1 cellular context compared by ENCODE assay signal in the genomic region with DNA sequence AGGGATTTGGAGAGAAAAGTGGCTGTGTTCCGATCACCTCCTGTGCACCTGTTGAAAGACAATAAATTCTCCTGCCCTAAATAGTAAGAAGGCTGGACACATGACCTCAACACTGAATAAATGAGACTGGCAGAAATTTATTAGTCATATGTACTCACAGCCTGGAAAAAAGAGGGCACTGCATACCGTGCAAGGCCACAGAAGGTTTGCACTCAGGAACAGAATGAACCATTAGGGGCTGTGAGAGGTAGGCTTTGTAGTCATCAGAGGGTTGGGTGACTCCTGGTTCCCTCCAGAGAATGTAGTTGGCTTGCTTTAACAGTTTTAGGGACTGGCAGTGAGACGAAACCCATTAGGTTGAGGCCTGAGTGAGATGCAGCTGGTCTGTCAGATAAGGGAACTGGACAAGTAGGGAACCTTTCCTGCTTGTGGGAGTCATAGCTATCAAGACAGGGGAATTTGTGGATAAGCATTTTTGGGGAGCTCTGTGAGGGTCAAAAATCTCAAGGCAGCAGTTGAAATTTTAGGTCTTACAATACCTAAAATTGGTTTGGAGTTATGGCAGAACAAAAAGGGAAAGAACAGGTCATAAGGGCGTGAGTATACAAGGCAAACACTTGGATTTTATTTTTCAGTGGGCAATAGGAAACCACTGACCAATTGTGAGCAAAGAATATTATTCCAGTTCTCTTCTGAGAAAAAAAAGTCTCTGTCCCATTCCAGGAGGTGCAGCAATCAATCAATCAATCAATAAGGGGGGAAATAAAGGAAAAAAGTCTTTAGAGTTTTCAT.
A peak's percentile ranks its signal among the peaks of the same experiment; 100 is the strongest.
TF ChIP-seq lines count a peak whose summit lies in the region.

No MANE protein-coding gene starts in this region.

TF ChIP-seq in K562, 482 proteins besides CTCF, POLR2A, EP300 and RAD21 (continued from another document and continues in another):
- TF ChIP-seq JUND (IDR thresholded peaks at IDR 0.05; ENCODE audit: borderline replicate concordance, low read depth, low read length) = peak; percentile 79
- TF ChIP-seq JUND (tag; IDR thresholded peaks at IDR 0.05; ENCODE audit: borderline replicate concordance, low read depth, low read length) = peak; percentile 85; the same call in 2 of the 3 replicates
- TF ChIP-seq, protein P1, sequence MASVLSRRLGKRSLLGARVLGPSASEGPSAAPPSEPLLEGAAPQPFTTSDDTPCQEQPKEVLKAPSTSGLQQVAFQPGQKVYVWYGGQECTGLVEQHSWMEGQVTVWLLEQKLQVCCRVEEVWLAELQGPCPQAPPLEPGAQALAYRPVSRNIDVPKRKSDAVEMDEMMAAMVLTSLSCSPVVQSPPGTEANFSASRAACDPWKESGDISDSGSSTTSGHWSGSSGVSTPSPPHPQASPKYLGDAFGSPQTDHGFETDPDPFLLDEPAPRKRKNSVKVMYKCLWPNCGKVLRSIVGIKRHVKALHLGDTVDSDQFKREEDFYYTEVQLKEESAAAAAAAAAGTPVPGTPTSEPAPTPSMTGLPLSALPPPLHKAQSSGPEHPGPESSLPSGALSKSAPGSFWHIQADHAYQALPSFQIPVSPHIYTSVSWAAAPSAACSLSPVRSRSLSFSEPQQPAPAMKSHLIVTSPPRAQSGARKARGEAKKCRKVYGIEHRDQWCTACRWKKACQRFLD (CRISPR knock-in tag; IDR thresholded peaks at IDR 0.05) = no peak; the same call in 1 of the 2 replicates
- TF ChIP-seq, protein P2, sequence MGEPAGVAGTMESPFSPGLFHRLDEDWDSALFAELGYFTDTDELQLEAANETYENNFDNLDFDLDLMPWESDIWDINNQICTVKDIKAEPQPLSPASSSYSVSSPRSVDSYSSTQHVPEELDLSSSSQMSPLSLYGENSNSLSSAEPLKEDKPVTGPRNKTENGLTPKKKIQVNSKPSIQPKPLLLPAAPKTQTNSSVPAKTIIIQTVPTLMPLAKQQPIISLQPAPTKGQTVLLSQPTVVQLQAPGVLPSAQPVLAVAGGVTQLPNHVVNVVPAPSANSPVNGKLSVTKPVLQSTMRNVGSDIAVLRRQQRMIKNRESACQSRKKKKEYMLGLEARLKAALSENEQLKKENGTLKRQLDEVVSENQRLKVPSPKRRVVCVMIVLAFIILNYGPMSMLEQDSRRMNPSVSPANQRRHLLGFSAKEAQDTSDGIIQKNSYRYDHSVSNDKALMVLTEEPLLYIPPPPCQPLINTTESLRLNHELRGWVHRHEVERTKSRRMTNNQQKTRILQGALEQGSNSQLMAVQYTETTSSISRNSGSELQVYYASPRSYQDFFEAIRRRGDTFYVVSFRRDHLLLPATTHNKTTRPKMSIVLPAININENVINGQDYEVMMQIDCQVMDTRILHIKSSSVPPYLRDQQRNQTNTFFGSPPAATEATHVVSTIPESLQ (CRISPR knock-in tag; IDR thresholded peaks at IDR 0.05) = no peak
- TF ChIP-seq HDAC8 (tag; IDR thresholded peaks at IDR 0.05) = peak; percentile 33; the same call in 1 of the 2 replicates
- TF ChIP-seq CREBBP (IDR thresholded peaks at IDR 0.05; ENCODE audit: low read depth, low read length) = no peak
- TF ChIP-seq HDAC3 (IDR thresholded peaks at IDR 0.05; ENCODE audit: borderline replicate concordance, partially characterized antibody) = peak; percentile 71
- TF ChIP-seq, protein P3, sequence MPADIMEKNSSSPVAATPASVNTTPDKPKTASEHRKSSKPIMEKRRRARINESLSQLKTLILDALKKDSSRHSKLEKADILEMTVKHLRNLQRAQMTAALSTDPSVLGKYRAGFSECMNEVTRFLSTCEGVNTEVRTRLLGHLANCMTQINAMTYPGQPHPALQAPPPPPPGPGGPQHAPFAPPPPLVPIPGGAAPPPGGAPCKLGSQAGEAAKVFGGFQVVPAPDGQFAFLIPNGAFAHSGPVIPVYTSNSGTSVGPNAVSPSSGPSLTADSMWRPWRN (IDR thresholded peaks at IDR 0.05; ENCODE audit: low read depth) = peak; percentile 59
- peak; percentile 94 for TF ChIP-seq SOX6 (IDR thresholded peaks at IDR 0.05)
- no peak for TF ChIP-seq ZNF518B (CRISPR knock-in tag; IDR thresholded peaks at IDR 0.05)
- TF ChIP-seq SPI1 (IDR thresholded peaks at IDR 0.05; ENCODE audit: borderline replicate concordance, low read depth, low read length) = peak; percentile 78; the same call in 1 of the 2 replicates
- TF ChIP-seq ZBTB40 (IDR thresholded peaks at IDR 0.05) = no peak; the same call in 1 of the 2 replicates
- TF ChIP-seq ZBTB40 (CRISPR knock-in tag; IDR thresholded peaks at IDR 0.05) = no peak
- TF ChIP-seq, protein P4, sequence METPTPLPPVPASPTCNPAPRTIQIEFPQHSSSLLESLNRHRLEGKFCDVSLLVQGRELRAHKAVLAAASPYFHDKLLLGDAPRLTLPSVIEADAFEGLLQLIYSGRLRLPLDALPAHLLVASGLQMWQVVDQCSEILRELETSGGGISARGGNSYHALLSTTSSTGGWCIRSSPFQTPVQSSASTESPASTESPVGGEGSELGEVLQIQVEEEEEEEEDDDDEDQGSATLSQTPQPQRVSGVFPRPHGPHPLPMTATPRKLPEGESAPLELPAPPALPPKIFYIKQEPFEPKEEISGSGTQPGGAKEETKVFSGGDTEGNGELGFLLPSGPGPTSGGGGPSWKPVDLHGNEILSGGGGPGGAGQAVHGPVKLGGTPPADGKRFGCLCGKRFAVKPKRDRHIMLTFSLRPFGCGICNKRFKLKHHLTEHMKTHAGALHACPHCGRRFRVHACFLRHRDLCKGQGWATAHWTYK (CRISPR knock-in tag; IDR thresholded peaks at IDR 0.05) = peak; percentile 52; the same call in 1 of the 2 replicates
- no peak for TF ChIP-seq ZSCAN32 (CRISPR knock-in tag; IDR thresholded peaks at IDR 0.05)
- TF ChIP-seq BRD9 (IDR thresholded peaks at IDR 0.05; ENCODE audit: low read depth, partially characterized antibody) = peak; percentile 90
- TF ChIP-seq, protein P5, sequence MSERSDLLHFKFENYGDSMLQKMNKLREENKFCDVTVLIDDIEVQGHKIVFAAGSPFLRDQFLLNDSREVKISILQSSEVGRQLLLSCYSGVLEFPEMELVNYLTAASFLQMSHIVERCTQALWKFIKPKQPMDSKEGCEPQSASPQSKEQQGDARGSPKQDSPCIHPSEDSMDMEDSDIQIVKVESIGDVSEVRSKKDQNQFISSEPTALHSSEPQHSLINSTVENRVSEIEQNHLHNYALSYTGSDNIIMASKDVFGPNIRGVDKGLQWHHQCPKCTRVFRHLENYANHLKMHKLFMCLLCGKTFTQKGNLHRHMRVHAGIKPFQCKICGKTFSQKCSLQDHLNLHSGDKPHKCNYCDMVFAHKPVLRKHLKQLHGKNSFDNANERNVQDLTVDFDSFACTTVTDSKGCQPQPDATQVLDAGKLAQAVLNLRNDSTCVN (CRISPR knock-in tag; IDR thresholded peaks at IDR 0.05) = no peak
- no peak for TF ChIP-seq ETS2 (tag; IDR thresholded peaks at IDR 0.05; ENCODE audit: borderline replicate concordance, poor library complexity, severe bottlenecking)
- peak; percentile 99 for TF ChIP-seq DPF2 (IDR thresholded peaks at IDR 0.05)
- peak; percentile 85 for TF ChIP-seq ZNF766 (CRISPR knock-in tag; conservative IDR thresholded peaks at IDR 0.05)
- TF ChIP-seq, protein P6, sequence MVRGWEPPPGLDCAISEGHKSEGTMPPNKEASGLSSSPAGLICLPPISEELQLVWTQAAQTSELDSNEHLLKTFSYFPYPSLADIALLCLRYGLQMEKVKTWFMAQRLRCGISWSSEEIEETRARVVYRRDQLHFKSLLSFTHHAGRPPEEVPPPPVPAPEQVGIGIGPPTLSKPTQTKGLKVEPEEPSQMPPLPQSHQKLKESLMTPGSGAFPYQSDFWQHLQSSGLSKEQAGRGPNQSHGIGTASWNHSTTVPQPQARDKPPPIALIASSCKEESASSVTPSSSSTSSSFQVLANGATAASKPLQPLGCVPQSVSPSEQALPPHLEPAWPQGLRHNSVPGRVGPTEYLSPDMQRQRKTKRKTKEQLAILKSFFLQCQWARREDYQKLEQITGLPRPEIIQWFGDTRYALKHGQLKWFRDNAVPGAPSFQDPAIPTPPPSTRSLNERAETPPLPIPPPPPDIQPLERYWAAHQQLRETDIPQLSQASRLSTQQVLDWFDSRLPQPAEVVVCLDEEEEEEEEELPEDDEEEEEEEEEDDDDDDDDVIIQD (CRISPR knock-in tag; IDR thresholded peaks at IDR 0.05) = no peak
- TF ChIP-seq, protein P7, sequence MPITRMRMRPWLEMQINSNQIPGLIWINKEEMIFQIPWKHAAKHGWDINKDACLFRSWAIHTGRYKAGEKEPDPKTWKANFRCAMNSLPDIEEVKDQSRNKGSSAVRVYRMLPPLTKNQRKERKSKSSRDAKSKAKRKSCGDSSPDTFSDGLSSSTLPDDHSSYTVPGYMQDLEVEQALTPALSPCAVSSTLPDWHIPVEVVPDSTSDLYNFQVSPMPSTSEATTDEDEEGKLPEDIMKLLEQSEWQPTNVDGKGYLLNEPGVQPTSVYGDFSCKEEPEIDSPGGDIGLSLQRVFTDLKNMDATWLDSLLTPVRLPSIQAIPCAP (CRISPR knock-in tag; IDR thresholded peaks at IDR 0.05; ENCODE audit: borderline replicate concordance) = no peak
- no peak for TF ChIP-seq ZNF57 (CRISPR knock-in tag; IDR thresholded peaks at IDR 0.05)
